In genomic region chr11:67632175-67632981, GRCh38 we compare ENCODE assay signal across 10 cellular contexts. TPM values are rescaled to one million over a fixed set of nuclear protein-coding genes. Genes with fewer than 3 reads are reported as not detected.
DNase-seq lines count a peak whose midpoint lies in the region; ATAC-seq, FAIRE-seq and TF ChIP-seq lines count a peak whose summit lies in the region.
"Had no signal": no experiment of that assay in that cellular context is flagged by ENCODE, and none has a peak within 500 bp of the region (broad histone marks: within the 10 kb centered on the region; RNA-seq: fewer than 3 reads in every experiment).

No MANE protein-coding gene starts in this region.

- H3K9me3 Mint-ChIP-seq in H9 = peaks cover 0 to 3% of the 10 kb centered on the region in 2 experiments; a peak in 2 of 5 replicates
- no peaks in the 10 kb centered on the region for H3K9me3 Mint-ChIP-seq in activated naive CD8-positive, alpha-beta T cell treated with anti-CD3 and anti-CD28 coated beads, Interleukin-2, amount 50 U/mL, for 24 hours
- no peaks in the 10 kb centered on the region for H3K9me3 Mint-ChIP-seq in nephron

- no peak overlapping the region for H3K27ac ChIP-seq in H9 (ENCODE audit: insufficient read length, low read depth, low read length)
- H3K27ac ChIP-seq: gastrocnemius medialis, psoas muscle had no signal

- no peak overlapping the region for H3K9ac ChIP-seq in H9 (ENCODE audit: extremely low read depth, insufficient read length, low read length)

- H3K36me3 Mint-ChIP-seq in H9 (ENCODE audit: insufficient read depth in 1 of 3, low read depth in 3 of 3) = peaks cover under 1 to 3% (median under 1%) of the 10 kb centered on the region in 3 experiments; a peak in 3 of 7 replicates
- H3K36me3 Mint-ChIP-seq in activated naive CD8-positive, alpha-beta T cell treated with anti-CD3 and anti-CD28 coated beads, Interleukin-2, amount 50 U/mL, for 24 hours (ENCODE audit: low read depth) = peaks cover under 1% of the 10 kb centered on the region
- H3K36me3 Mint-ChIP-seq in nephron (ENCODE audit: low read depth) = peaks cover under 1% of the 10 kb centered on the region

- no peak overlapping the region for H3K23ac ChIP-seq in H9 (ENCODE audit: insufficient read length, low read depth, low read length)

- H4K5ac ChIP-seq in H9 (ENCODE audit: insufficient read length, low read depth, low read length) = no peak overlapping the region

- H3K18ac ChIP-seq in H9 (ENCODE audit: insufficient read length, low read depth, low read length) = no peak overlapping the region

- H4K20me1 ChIP-seq in H9 (ENCODE audit: control insufficient read depth, insufficient read depth, insufficient read length) = no peaks in the 10 kb centered on the region

- no peaks in the 10 kb centered on the region for H3K9me3 ChIP-seq in H9 (ENCODE audit: control insufficient read depth, low read depth, low read length)
- H3K9me3 ChIP-seq: gastrocnemius medialis, psoas muscle had no signal

- H2BK120ac ChIP-seq in H9 (ENCODE audit: low read depth, low read length, poor library complexity, severe bottlenecking) = no peak overlapping the region

- H2BK15ac ChIP-seq in H9 (ENCODE audit: low read depth, low read length) = no peak overlapping the region

- no peaks in the 10 kb centered on the region; the same call in 1 of the 2 replicates for H3K4me1 ChIP-seq in H9 (ENCODE audit: insufficient read depth, low read length)

- no peak overlapping the region for H3K4ac ChIP-seq in H9 (ENCODE audit: low read depth, low read length)

- H3K27ac Mint-ChIP-seq in H9 (no peak overlapping the region), nephron (peak overlapping the region in 2 of 3 experiments; percentile 66)
- no peak overlapping the region for H3K27ac Mint-ChIP-seq in activated naive CD8-positive, alpha-beta T cell treated with anti-CD3 and anti-CD28 coated beads, Interleukin-2, amount 50 U/mL, for 24 hours

- no peak overlapping the region for H2AK5ac ChIP-seq in H9 (ENCODE audit: insufficient read length, low read length)

- ATAC-seq in activated naive CD8-positive, alpha-beta T cell treated with anti-CD3 and anti-CD28 coated beads, Interleukin-2, amount 50 U/mL, for 24 hours = no peak
- ATAC-seq in HG03159 (IDR thresholded peaks at IDR 0.05; ENCODE audit: unreplicated experiment) = no peak
- ATAC-seq: gastrocnemius medialis, psoas muscle had no signal

- H3K79me2 ChIP-seq in H9 (ENCODE audit: insufficient read depth, low read length) = no peaks in the 10 kb centered on the region

- WGBS in H9 (ENCODE audit: extremely low coverage, insufficient read length, low lambda C conversion rate) = no CpG with 5 or more reads among the region's 12 CpGs

- H3K27me3 ChIP-seq in H9 (ENCODE audit: insufficient read depth, low read length) = no peaks in the 10 kb centered on the region
- H3K27me3 ChIP-seq: gastrocnemius medialis had no signal

- no peak overlapping the region for H3K14ac ChIP-seq in H9 (ENCODE audit: insufficient read depth, low read length)

- H3K4me3 Mint-ChIP-seq in H9 (peak overlapping the region in 1 of 2 experiments; percentile 59; a peak in 2 of 5 replicates), nephron (peak overlapping the region; percentile 80 to 83 (median 82))
- H3K4me3 Mint-ChIP-seq in activated naive CD8-positive, alpha-beta T cell treated with anti-CD3 and anti-CD28 coated beads, Interleukin-2, amount 50 U/mL, for 24 hours = peak overlapping the region; percentile 21

- no peak overlapping the region for H2BK20ac ChIP-seq in H9 (ENCODE audit: low read depth, low read length, poor library complexity, severe bottlenecking)

- H2AFZ ChIP-seq in H9 (ENCODE audit: low read length) = no peak overlapping the region

- no peak overlapping the region for H2BK5ac ChIP-seq in H9 (ENCODE audit: insufficient read length, low read length)

- H3K56ac ChIP-seq in H9 (ENCODE audit: insufficient read length, low read depth, low read length) = no peak overlapping the region

- H4K91ac ChIP-seq in H9 (ENCODE audit: insufficient read length, low read depth, low read length) = no peak overlapping the region

- H2BK12ac ChIP-seq in H9 (ENCODE audit: insufficient read length, low read depth, low read length) = no peak overlapping the region

- H3K23me2 ChIP-seq in H9 (ENCODE audit: insufficient read length, low read depth, low read length, poor library complexity, severe bottlenecking) = no peaks in the 10 kb centered on the region

- peaks cover 20 to 30% of the 10 kb centered on the region in 2 experiments for H3K4me1 Mint-ChIP-seq in H9
- peaks cover 9% of the 10 kb centered on the region for H3K4me1 Mint-ChIP-seq in activated naive CD8-positive, alpha-beta T cell treated with anti-CD3 and anti-CD28 coated beads, Interleukin-2, amount 50 U/mL, for 24 hours
- H3K4me1 Mint-ChIP-seq in nephron = peaks cover 4% of the 10 kb centered on the region

- no peak for FAIRE-seq in urothelium cell line (lab: Jason Lieb, UNC)

- H4K8ac ChIP-seq in H9 (replicated peaks; ENCODE audit: insufficient read length, low read depth, low read length) = no peak overlapping the region

- H3K79me1 ChIP-seq in H9 (ENCODE audit: insufficient read depth, low read depth, low read length, poor library complexity, severe bottlenecking) = no peaks in the 10 kb centered on the region

- H3K4me2 ChIP-seq in H9 (ENCODE audit: insufficient read depth, insufficient read length, low read length) = no peak overlapping the region

- no peak overlapping the region for H3T11ph ChIP-seq in H9 (ENCODE audit: low read length)

- DNase-seq in H9 = peak; percentile 31
- no peak for DNase-seq in activated naive CD8-positive, alpha-beta T cell treated with anti-CD3 and anti-CD28 coated beads, Interleukin-2, amount 50 U/mL, for 24 hours
- no peak for DNase-seq in DMS114 treated with DMSO at 0.1 percent for 48 hours (lab: John Stamatoyannopoulos, UW; ENCODE audit: unreplicated experiment)
- no peak for DNase-seq in urothelium cell line (ENCODE audit: low spot score)
- DNase-seq: NCI-H2081 treated with DMSO at 0.1 percent for 48 hours, psoas muscle had no signal

- peaks cover 21% of the 10 kb centered on the region for H3K27me3 Mint-ChIP-seq in H9 (ENCODE audit: low read depth)
- H3K27me3 Mint-ChIP-seq in activated naive CD8-positive, alpha-beta T cell treated with anti-CD3 and anti-CD28 coated beads, Interleukin-2, amount 50 U/mL, for 24 hours = no peaks in the 10 kb centered on the region
- H3K27me3 Mint-ChIP-seq in nephron (ENCODE audit: low read depth) = peaks cover 5% of the 10 kb centered on the region

- no peak for TF ChIP-seq CTCF in H9 (conservative IDR thresholded peaks at IDR 0.05)
- TF ChIP-seq CTCF in nephron (IDR thresholded peaks at IDR 0.05; ENCODE audit: unreplicated experiment in 3 of 3) = no peak

RNA-seq across cellular contexts. Expression of gene NUDT8, which starts 2.6 kb away (rescaled TPM):
- total RNA-seq in H9 (2021) = 6.5 and 6.8 TPM in 2 replicates

RNA-seq across cellular contexts. Expression of gene TBX10, which starts 7.2 kb away (rescaled TPM):
- not detected in 2 replicates for total RNA-seq in H9 (2021)
- total RNA-seq: aorta, gastrocnemius medialis, psoas muscle had no signal

RNA-seq across cellular contexts. Expression of gene ACY3, which starts 18.2 kb away (rescaled TPM):
- total RNA-seq in H9 (2021) = not detected in 2 replicates
- total RNA-seq: aorta, gastrocnemius medialis, psoas muscle had no signal

RNA-seq across cellular contexts. Expression of gene NDUFV1, which starts 25.6 kb away (rescaled TPM):
- total RNA-seq in H9 (2021) = 152 and 154 TPM in 2 replicates

RNA-seq across cellular contexts. Expression of gene ALDH3B2, which starts 42.0 kb away (rescaled TPM):
- total RNA-seq in H9 (2021) = not detected in 2 replicates
- total RNA-seq: aorta, gastrocnemius medialis, psoas muscle had no signal

Comparison
In these comparisons a context has a peak if more than half of its experiments do, and no peak if none do; other contexts are left out.
1. H3K27ac Mint-ChIP-seq: peak in nephron (2 of 3); none in H9 (0 of 3) and activated naive CD8-positive, alpha-beta T cell treated with anti-CD3 and anti-CD28 coated beads, Interleukin-2, amount 50 U/mL, for 24 hours (single experiment).